ENCODE assay signal across 28 cellular contexts in genomic region chr10:87974130-87974529, GRCh38.
"Had no signal": no experiment of that assay in that cellular context is flagged by ENCODE, and none has a peak within 500 bp of the region (broad histone marks: within the 10 kb centered on the region; RNA-seq: fewer than 3 reads in every experiment).

No MANE protein-coding gene starts in this region.

- H3K27ac ChIP-seq: epithelial cell of prostate, foreskin keratinocyte, heart left ventricle, hepatocyte, lower lobe of right lung, ovary, psoas muscle, skin epidermis, spleen, testis, tibial artery had no signal

- H3K27ac Mint-ChIP-seq: immature natural killer cell; nephron progenitor cell; stimulated activated memory B cell treated with anti-CD40 and anti-IgM and Interleukin-4, amounts not matched to agents 10 μg/mL and 1 μg/mL and 100 μg/mL, for 72 hours; type B pancreatic cell had no signal

- DNase-seq: cerebellar nuclear complex; cortex of kidney; effector CD4-positive, alpha-beta T cell; heart left ventricle; immature natural killer cell; left ventricle myocardium superior; lower lobe of right lung; naive thymus-derived CD8-positive, alpha-beta T cell; nephron progenitor cell; occipital lobe; ovary; posterior cingulate gyrus; psoas muscle; right cardiac atrium; spleen; stimulated activated CD4-positive, alpha-beta T cell treated with anti-CD3 and anti-CD28 coated beads, Interleukin-4, amount 100 ng/mL, for 4 hours; stimulated activated naive CD8-positive, alpha-beta T cell treated with anti-CD3 and anti-CD28 coated beads, Interleukin-15, Interleukin-2, amounts not matched to agents 100 U/mL and 50 U/mL, for 24 hours; substantia nigra; testis; tibial artery had no signal

- H3K9me3 Mint-ChIP-seq: immature natural killer cell; nephron progenitor cell; stimulated activated memory B cell treated with anti-CD40 and anti-IgM and Interleukin-4, amounts not matched to agents 10 μg/mL and 1 μg/mL and 100 μg/mL, for 72 hours; type B pancreatic cell had no signal

- H3K27me3 ChIP-seq: foreskin keratinocyte, heart left ventricle, hepatocyte, ovary, spleen, testis, tibial artery had no signal

- H3K36me3 Mint-ChIP-seq: immature natural killer cell; stimulated activated memory B cell treated with anti-CD40 and anti-IgM and Interleukin-4, amounts not matched to agents 10 μg/mL and 1 μg/mL and 100 μg/mL, for 72 hours; type B pancreatic cell had no signal

- H3K4me3 Mint-ChIP-seq: immature natural killer cell; naive thymus-derived CD8-positive, alpha-beta T cell; nephron progenitor cell; stimulated activated memory B cell treated with anti-CD40 and anti-IgM and Interleukin-4, amounts not matched to agents 10 μg/mL and 1 μg/mL and 100 μg/mL, for 72 hours; type B pancreatic cell had no signal

- ATAC-seq: esophagus mucosa; foreskin keratinocyte; heart left ventricle; left ventricle myocardium superior; lower lobe of right lung; naive thymus-derived CD8-positive, alpha-beta T cell; psoas muscle; right cardiac atrium; stimulated activated memory B cell treated with anti-CD40 and anti-IgM and Interleukin-4, amounts not matched to agents 10 μg/mL and 1 μg/mL and 100 μg/mL, for 72 hours; stimulated activated naive CD8-positive, alpha-beta T cell treated with anti-CD3 and anti-CD28 coated beads, Interleukin-15, Interleukin-2, amounts not matched to agents 100 U/mL and 50 U/mL, for 24 hours had no signal

- FAIRE-seq: keratinocyte had no signal

- H3K4me1 ChIP-seq: lower lobe of right lung, psoas muscle, spleen, testis had no signal

- H3K9me3 ChIP-seq: heart left ventricle, lower lobe of right lung, ovary, psoas muscle, spleen, testis, tibial artery had no signal

- H3K36me3 ChIP-seq: heart left ventricle, lower lobe of right lung, ovary, spleen, tibial artery had no signal

- H3K27me3 Mint-ChIP-seq: naive thymus-derived CD8-positive, alpha-beta T cell; stimulated activated memory B cell treated with anti-CD40 and anti-IgM and Interleukin-4, amounts not matched to agents 10 μg/mL and 1 μg/mL and 100 μg/mL, for 72 hours; type B pancreatic cell had no signal

- H3K4me3 ChIP-seq: heart left ventricle, hepatocyte, lower lobe of right lung, ovary, psoas muscle, skin epidermis, spleen, testis, tibial artery had no signal

- H3K4me1 Mint-ChIP-seq: immature natural killer cell had no signal
